ENCODE assay signal across 12 cellular contexts in genomic region chr22:20510811-20511577, GRCh38. TPM values are rescaled to one million over a fixed set of nuclear protein-coding genes. Genes with fewer than 3 reads are reported as not detected.
DNase-seq lines count a peak whose midpoint lies in the region; ATAC-seq and TF ChIP-seq lines count a peak whose summit lies in the region.
"Had no signal": no experiment of that assay in that cellular context is flagged by ENCODE, and none has a peak within 500 bp of the region (broad histone marks: within the 10 kb centered on the region; RNA-seq: fewer than 3 reads in every experiment).

No MANE protein-coding gene starts in this region.

- TF ChIP-seq EP300 in gastroesophageal sphincter (IDR thresholded peaks at IDR 0.05) = no peak

- WGBS in gastroesophageal sphincter (ENCODE audit: low coverage in 1 of 2), 2 donors = 42 to 54% methylated on average over 8 of the region's 10 CpGs

- peaks cover 47% of the 10 kb centered on the region for H3K36me3 Mint-ChIP-seq in T-helper 2 cell treated with Interferon-gamma antibody and Interleukin-4, amounts not matched to agents 5 μg/mL and 100 μg/mL, for 36 hours (ENCODE audit: low read depth)
- no peaks in the 10 kb centered on the region for H3K36me3 Mint-ChIP-seq in T-helper 17 cell (ENCODE audit: low read depth)
- H3K36me3 Mint-ChIP-seq in stimulated activated memory B cell treated with anti-CD40 and anti-IgM and Interleukin-4, amounts not matched to agents 10 μg/mL and 1 μg/mL and 100 μg/mL, for 72 hours = peaks cover 11% of the 10 kb centered on the region

- no peak for DNase-seq in T-helper 2 cell treated with Interferon-gamma antibody and Interleukin-4, amounts not matched to agents 5 μg/mL and 100 μg/mL, for 36 hours (ENCODE audit: low spot score)
- DNase-seq in T-helper 2 cell (no peak), T-helper 17 cell (no peak), NCI-H524 (lab: John Stamatoyannopoulos, UW) (no peak)
- DNase-seq: effector CD8-positive, alpha-beta T cell; islet precursor cell; NCI-H2081 had no signal

- H3K36me3 ChIP-seq in gastroesophageal sphincter = peaks cover 0 to 16% of the 10 kb centered on the region in 2 donors

- ATAC-seq in T-helper 17 cell = no peak
- no peak for ATAC-seq in gastroesophageal sphincter
- ATAC-seq in stimulated activated memory B cell treated with anti-CD40 and anti-IgM and Interleukin-4, amounts not matched to agents 10 μg/mL and 1 μg/mL and 100 μg/mL, for 72 hours = no peak
- ATAC-seq in GM18520 (IDR thresholded peaks at IDR 0.05; ENCODE audit: unreplicated experiment) = no peak
- ATAC-seq in HG02571 (IDR thresholded peaks at IDR 0.05; ENCODE audit: unreplicated experiment) = no peak

- TF ChIP-seq CTCF in gastroesophageal sphincter (IDR thresholded peaks at IDR 0.05) = no peak

- no peaks in the 10 kb centered on the region for H3K9me3 Mint-ChIP-seq in T-helper 2 cell treated with Interferon-gamma antibody and Interleukin-4, amounts not matched to agents 5 μg/mL and 100 μg/mL, for 36 hours
- H3K9me3 Mint-ChIP-seq in stimulated activated memory B cell treated with anti-CD40 and anti-IgM and Interleukin-4, amounts not matched to agents 10 μg/mL and 1 μg/mL and 100 μg/mL, for 72 hours = no peaks in the 10 kb centered on the region

- H3K4me1 ChIP-seq in gastroesophageal sphincter = peaks cover 5 to 86% (median 43%) of the 10 kb centered on the region in 3 donors

- peak overlapping the region; percentile 21 for H3K4me3 Mint-ChIP-seq in T-helper 2 cell treated with Interferon-gamma antibody and Interleukin-4, amounts not matched to agents 5 μg/mL and 100 μg/mL, for 36 hours
- H3K4me3 Mint-ChIP-seq in T-helper 17 cell = peak overlapping the region; percentile 28
- H3K4me3 Mint-ChIP-seq in stimulated activated memory B cell treated with anti-CD40 and anti-IgM and Interleukin-4, amounts not matched to agents 10 μg/mL and 1 μg/mL and 100 μg/mL, for 72 hours = peak overlapping the region; percentile 29

- peak overlapping the region in 3 of 4 donors; percentile 96 to 98 (median 97) for H3K27ac ChIP-seq in gastroesophageal sphincter
- H3K27ac ChIP-seq: HL-60 had no signal

- H3K27me3 ChIP-seq in gastroesophageal sphincter = no peaks in the 10 kb centered on the region

- H3K9me3 ChIP-seq in T-helper 17 cell (ENCODE audit: control insufficient read depth, low read length, poor library complexity, severe bottlenecking) = no peaks in the 10 kb centered on the region
- no peaks in the 10 kb centered on the region for H3K9me3 ChIP-seq in gastroesophageal sphincter

- peak overlapping the region; percentile 36 for H3K27ac Mint-ChIP-seq in T-helper 2 cell treated with Interferon-gamma antibody and Interleukin-4, amounts not matched to agents 5 μg/mL and 100 μg/mL, for 36 hours
- peak overlapping the region; percentile 56 for H3K27ac Mint-ChIP-seq in T-helper 17 cell
- H3K27ac Mint-ChIP-seq in stimulated activated memory B cell treated with anti-CD40 and anti-IgM and Interleukin-4, amounts not matched to agents 10 μg/mL and 1 μg/mL and 100 μg/mL, for 72 hours = peak overlapping the region; percentile 57

- no peak overlapping the region for H3K4me3 ChIP-seq in gastroesophageal sphincter

- no peaks in the 10 kb centered on the region for H3K27me3 Mint-ChIP-seq in T-helper 2 cell treated with Interferon-gamma antibody and Interleukin-4, amounts not matched to agents 5 μg/mL and 100 μg/mL, for 36 hours (ENCODE audit: low read depth)
- no peaks in the 10 kb centered on the region for H3K27me3 Mint-ChIP-seq in T-helper 17 cell
- H3K27me3 Mint-ChIP-seq in stimulated activated memory B cell treated with anti-CD40 and anti-IgM and Interleukin-4, amounts not matched to agents 10 μg/mL and 1 μg/mL and 100 μg/mL, for 72 hours = no peaks in the 10 kb centered on the region

- peaks cover 46% of the 10 kb centered on the region for H3K4me1 Mint-ChIP-seq in T-helper 2 cell treated with Interferon-gamma antibody and Interleukin-4, amounts not matched to agents 5 μg/mL and 100 μg/mL, for 36 hours (ENCODE audit: low read depth)
- peaks cover 55% of the 10 kb centered on the region for H3K4me1 Mint-ChIP-seq in T-helper 17 cell
- H3K4me1 Mint-ChIP-seq in stimulated activated memory B cell treated with anti-CD40 and anti-IgM and Interleukin-4, amounts not matched to agents 10 μg/mL and 1 μg/mL and 100 μg/mL, for 72 hours = peaks cover 77% of the 10 kb centered on the region

- TF ChIP-seq POLR2A in gastroesophageal sphincter (IDR thresholded peaks at IDR 0.05) = no peak

RNA-seq across cellular contexts. Expression of gene MED15, which starts 3.6 kb away (rescaled TPM):
- 100 to 1,000 TPM; 207 to 251 TPM for total RNA-seq in T-helper 17 cell
- total RNA-seq in gastroesophageal sphincter = 10 to 100 TPM; 30.6 to 62.3 (median 54.3) TPM

RNA-seq across cellular contexts. Expression of gene KLHL22, which starts 15.4 kb away (rescaled TPM):
- 10 to 100 TPM; 28.1 to 33.1 TPM for total RNA-seq in T-helper 17 cell
- total RNA-seq in gastroesophageal sphincter = 10 to 100 TPM; 25.0 to 44.5 (median 33.9) TPM
